16 cellular contexts compared by ENCODE assay signal in the genomic region with DNA sequence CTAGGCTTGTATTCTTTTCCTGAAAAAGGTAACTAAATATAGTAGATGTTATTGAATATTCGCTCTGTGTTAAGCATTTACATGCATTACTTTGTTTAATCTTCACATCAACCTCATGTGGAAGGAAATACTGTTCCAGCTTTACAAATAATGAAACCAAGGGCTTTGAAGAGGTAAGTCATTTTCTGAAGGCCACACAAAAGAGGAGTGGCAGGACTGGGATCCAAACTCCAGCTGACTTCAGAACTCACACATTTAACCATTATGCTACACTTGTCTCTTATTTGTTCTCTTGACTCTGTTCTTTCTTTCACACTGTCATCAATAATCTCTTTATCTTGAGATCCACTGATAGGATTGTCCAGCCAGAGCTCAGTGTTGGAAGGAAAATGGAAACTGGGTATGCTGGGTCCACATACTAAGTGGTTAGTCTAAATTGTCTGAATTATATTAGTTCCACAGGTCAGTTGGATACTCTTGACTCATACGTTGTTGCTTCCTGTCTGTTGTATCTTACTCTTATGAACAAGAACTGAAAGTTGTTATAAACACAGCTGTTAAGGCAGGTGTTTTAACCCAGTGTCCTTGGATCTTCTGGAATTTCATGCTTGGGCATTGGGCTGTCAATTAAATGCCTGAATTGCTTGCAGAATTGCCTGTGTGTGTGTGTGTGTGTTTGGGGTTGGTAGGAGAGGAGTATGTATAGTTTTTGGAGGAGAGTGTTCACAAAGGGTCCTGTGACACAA.
A peak's percentile ranks its signal among the peaks of the same experiment; 100 is the strongest.
DNase-seq lines count a peak whose midpoint lies in the region; ATAC-seq and TF ChIP-seq lines count a peak whose summit lies in the region.
"Had no signal": no experiment of that assay in that cellular context is flagged by ENCODE, and none has a peak within 500 bp of the region (broad histone marks: within the 10 kb centered on the region; RNA-seq: fewer than 3 reads in every experiment).

No MANE protein-coding gene starts in this region.

- POLR2A ChIA-PET in T-cell (lab: Charles Lee): no interaction called here

- peaks cover 9% of the 10 kb centered on the region for H3K27me3 Mint-ChIP-seq in HFFc6 (ENCODE audit: insufficient read depth)
- H3K27me3 Mint-ChIP-seq in T-cell: no peaks in the 10 kb centered on the region
- no peaks in the 10 kb centered on the region for H3K27me3 Mint-ChIP-seq in stimulated activated naive B cell treated with anti-CD40 and anti-IgM and Interleukin-4, amounts not matched to agents 10 μg/mL and 1 μg/mL and 100 μg/mL, for 72 hours
- H3K27me3 Mint-ChIP-seq: progenitor cell of endocrine pancreas had no signal

- DNase-seq in HFFc6 (no peak), T-cell (no peak), left colon (no peak), DMS114 treated with DMSO at 0.1 percent for 48 hours (lab: John Stamatoyannopoulos, UW; ENCODE audit: unreplicated experiment) (no peak)
- no peak for DNase-seq in stimulated activated naive B cell treated with anti-CD40 and anti-IgM and Interleukin-4, amounts not matched to agents 10 μg/mL and 1 μg/mL and 100 μg/mL, for 72 hours
- DNase-seq: activated CD8-positive, alpha-beta memory T cell treated with anti-CD3 and anti-CD28 coated beads for 24 hours; activated naive CD4-positive, alpha-beta T cell treated with Interleukin-2 at 50 U/mL for 16 hours; DMS 273 treated with DMSO at 0.1 percent for 48 hours; NCI-H510A treated with DMSO at 0.1 percent for 48 hours; SK-N-SH; stimulated activated CD4-positive, alpha-beta T cell treated with anti-CD3 and anti-CD28 coated beads, Interleukin-12 subunit alpha, Interleukin-12 subunit beta, amount 100 ng/mL, for 4 hours had no signal

- peak overlapping the region; percentile 2; the same call in 1 of the 2 replicates for H3K4me3 Mint-ChIP-seq in HFFc6
- no peak overlapping the region for H3K4me3 Mint-ChIP-seq in T-cell
- H3K4me3 Mint-ChIP-seq in stimulated activated naive B cell treated with anti-CD40 and anti-IgM and Interleukin-4, amounts not matched to agents 10 μg/mL and 1 μg/mL and 100 μg/mL, for 72 hours: no peak overlapping the region

- peak; percentile 60 for ATAC-seq in GM18502 (IDR thresholded peaks at IDR 0.05; ENCODE audit: poor library complexity, unreplicated experiment)
- ATAC-seq in T-cell (replicated peaks in 1 of 4): no peak
- ATAC-seq in left colon: peak; percentile 83
- no peak for ATAC-seq in stimulated activated naive B cell treated with anti-CD40 and anti-IgM and Interleukin-4, amounts not matched to agents 10 μg/mL and 1 μg/mL and 100 μg/mL, for 72 hours (replicated peaks)
- ATAC-seq in GM21360 (IDR thresholded peaks at IDR 0.05; ENCODE audit: unreplicated experiment): no peak
- ATAC-seq in SK-N-SH treated with all-trans-retinoic acid at 6 μM for 48 hours: no peak
- ATAC-seq: gastroesophageal sphincter had no signal

- peaks cover 70% of the 10 kb centered on the region for H3K36me3 Mint-ChIP-seq in HFFc6 (ENCODE audit: low read depth)
- H3K36me3 Mint-ChIP-seq in T-cell: peaks cover 43% of the 10 kb centered on the region
- H3K36me3 Mint-ChIP-seq in stimulated activated naive B cell treated with anti-CD40 and anti-IgM and Interleukin-4, amounts not matched to agents 10 μg/mL and 1 μg/mL and 100 μg/mL, for 72 hours: peaks cover 51 to 76% of the 10 kb centered on the region in 2 donors

- no peaks in the 10 kb centered on the region for H3K9me3 Mint-ChIP-seq in HFFc6
- H3K9me3 Mint-ChIP-seq in T-cell: peaks cover 4 to 6% (median 6%) of the 10 kb centered on the region in 3 donors
- H3K9me3 Mint-ChIP-seq in stimulated activated naive B cell treated with anti-CD40 and anti-IgM and Interleukin-4, amounts not matched to agents 10 μg/mL and 1 μg/mL and 100 μg/mL, for 72 hours: peaks cover 6 to 8% of the 10 kb centered on the region in 2 donors

- H3K27ac Mint-ChIP-seq in HFFc6 (peak overlapping the region; percentile 28), T-cell (peak overlapping the region; percentile 59 to 74)
- H3K27ac Mint-ChIP-seq in stimulated activated naive B cell treated with anti-CD40 and anti-IgM and Interleukin-4, amounts not matched to agents 10 μg/mL and 1 μg/mL and 100 μg/mL, for 72 hours: no peak overlapping the region
- H3K27ac Mint-ChIP-seq: progenitor cell of endocrine pancreas had no signal

- intact Hi-C loops in left colon (cut with DNase I, micrococcal nuclease): no loop called here

- TF ChIP-seq CTCF in HFFc6 (IDR thresholded peaks at IDR 0.05): no peak

- H3K4me1 Mint-ChIP-seq in HFFc6 (ENCODE audit: low read depth) (peaks cover 85% of the 10 kb centered on the region), T-cell (peaks cover 78 to 85% (median 83%) of the 10 kb centered on the region in 3 donors)
- peaks cover 21 to 41% of the 10 kb centered on the region in 2 donors for H3K4me1 Mint-ChIP-seq in stimulated activated naive B cell treated with anti-CD40 and anti-IgM and Interleukin-4, amounts not matched to agents 10 μg/mL and 1 μg/mL and 100 μg/mL, for 72 hours

- CTCF ChIA-PET in T-cell (lab: Charles Lee): interaction anchor here in 1 of 2 donors (1.4 kb wide), 1 partner anchor 13 kb away, joined by 4 read pairs; no protein-coding TSS in a partner anchor

TF ChIP-seq in SK-N-SH treated with all-trans-retinoic acid at 6 μM for 48 hours, 23 proteins besides CTCF, POLR2A, EP300 and RAD21 (continues in another document):
- TF ChIP-seq ZNF565 (CRISPR knock-in tag; conservative IDR thresholded peaks at IDR 0.05; ENCODE audit: low read depth): no peak
- no peak for TF ChIP-seq ZNF70 (CRISPR knock-in tag; IDR thresholded peaks at IDR 0.05)
- TF ChIP-seq, protein P1, sequence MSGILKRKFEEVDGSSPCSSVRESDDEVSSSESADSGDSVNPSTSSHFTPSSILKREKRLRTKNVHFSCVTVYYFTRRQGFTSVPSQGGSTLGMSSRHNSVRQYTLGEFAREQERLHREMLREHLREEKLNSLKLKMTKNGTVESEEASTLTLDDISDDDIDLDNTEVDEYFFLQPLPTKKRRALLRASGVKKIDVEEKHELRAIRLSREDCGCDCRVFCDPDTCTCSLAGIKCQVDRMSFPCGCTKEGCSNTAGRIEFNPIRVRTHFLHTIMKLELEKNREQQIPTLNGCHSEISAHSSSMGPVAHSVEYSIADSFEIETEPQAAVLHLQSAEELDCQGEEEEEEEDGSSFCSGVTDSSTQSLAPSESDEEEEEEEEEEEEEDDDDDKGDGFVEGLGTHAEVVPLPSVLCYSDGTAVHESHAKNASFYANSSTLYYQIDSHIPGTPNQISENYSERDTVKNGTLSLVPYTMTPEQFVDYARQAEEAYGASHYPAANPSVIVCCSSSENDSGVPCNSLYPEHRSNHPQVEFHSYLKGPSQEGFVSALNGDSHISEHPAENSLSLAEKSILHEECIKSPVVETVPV (CRISPR knock-in tag; IDR thresholded peaks at IDR 0.05): no peak
- TF ChIP-seq CSDC2 (CRISPR knock-in tag; IDR thresholded peaks at IDR 0.05): no peak
- TF ChIP-seq ISL1 (CRISPR knock-in tag; IDR thresholded peaks at IDR 0.05): no peak
- TF ChIP-seq ESRRG (CRISPR knock-in tag; IDR thresholded peaks at IDR 0.05): no peak
- TF ChIP-seq PPARA (CRISPR knock-in tag; IDR thresholded peaks at IDR 0.05; ENCODE audit: borderline replicate concordance): no peak
- TF ChIP-seq, protein P2, sequence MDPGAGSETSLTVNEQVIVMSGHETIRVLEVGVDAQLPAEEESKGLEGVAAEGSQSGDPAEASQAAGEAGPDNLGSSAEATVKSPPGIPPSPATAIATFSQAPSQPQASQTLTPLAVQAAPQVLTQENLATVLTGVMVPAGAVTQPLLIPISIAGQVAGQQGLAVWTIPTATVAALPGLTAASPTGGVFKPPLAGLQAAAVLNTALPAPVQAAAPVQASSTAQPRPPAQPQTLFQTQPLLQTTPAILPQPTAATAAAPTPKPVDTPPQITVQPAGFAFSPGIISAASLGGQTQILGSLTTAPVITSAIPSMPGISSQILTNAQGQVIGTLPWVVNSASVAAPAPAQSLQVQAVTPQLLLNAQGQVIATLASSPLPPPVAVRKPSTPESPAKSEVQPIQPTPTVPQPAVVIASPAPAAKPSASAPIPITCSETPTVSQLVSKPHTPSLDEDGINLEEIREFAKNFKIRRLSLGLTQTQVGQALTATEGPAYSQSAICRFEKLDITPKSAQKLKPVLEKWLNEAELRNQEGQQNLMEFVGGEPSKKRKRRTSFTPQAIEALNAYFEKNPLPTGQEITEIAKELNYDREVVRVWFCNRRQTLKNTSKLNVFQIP (CRISPR knock-in tag; IDR thresholded peaks at IDR 0.05; ENCODE audit: borderline replicate concordance, low read depth): no peak
- no peak for TF ChIP-seq ZFP3 (CRISPR knock-in tag; IDR thresholded peaks at IDR 0.05)
- no peak for TF ChIP-seq ZC3H10 (CRISPR knock-in tag; IDR thresholded peaks at IDR 0.05)
- no peak for TF ChIP-seq RARB (CRISPR knock-in tag; IDR thresholded peaks at IDR 0.05)
- no peak for TF ChIP-seq SNAI2 (CRISPR knock-in tag; IDR thresholded peaks at IDR 0.05)
- no peak for TF ChIP-seq ARNTL (CRISPR knock-in tag; IDR thresholded peaks at IDR 0.05; ENCODE audit: borderline replicate concordance, low read depth)
- no peak for TF ChIP-seq OSR1 (CRISPR knock-in tag; IDR thresholded peaks at IDR 0.05)
- no peak for TF ChIP-seq ZNF8 (CRISPR knock-in tag; IDR thresholded peaks at IDR 0.05)
- TF ChIP-seq, protein P3, sequence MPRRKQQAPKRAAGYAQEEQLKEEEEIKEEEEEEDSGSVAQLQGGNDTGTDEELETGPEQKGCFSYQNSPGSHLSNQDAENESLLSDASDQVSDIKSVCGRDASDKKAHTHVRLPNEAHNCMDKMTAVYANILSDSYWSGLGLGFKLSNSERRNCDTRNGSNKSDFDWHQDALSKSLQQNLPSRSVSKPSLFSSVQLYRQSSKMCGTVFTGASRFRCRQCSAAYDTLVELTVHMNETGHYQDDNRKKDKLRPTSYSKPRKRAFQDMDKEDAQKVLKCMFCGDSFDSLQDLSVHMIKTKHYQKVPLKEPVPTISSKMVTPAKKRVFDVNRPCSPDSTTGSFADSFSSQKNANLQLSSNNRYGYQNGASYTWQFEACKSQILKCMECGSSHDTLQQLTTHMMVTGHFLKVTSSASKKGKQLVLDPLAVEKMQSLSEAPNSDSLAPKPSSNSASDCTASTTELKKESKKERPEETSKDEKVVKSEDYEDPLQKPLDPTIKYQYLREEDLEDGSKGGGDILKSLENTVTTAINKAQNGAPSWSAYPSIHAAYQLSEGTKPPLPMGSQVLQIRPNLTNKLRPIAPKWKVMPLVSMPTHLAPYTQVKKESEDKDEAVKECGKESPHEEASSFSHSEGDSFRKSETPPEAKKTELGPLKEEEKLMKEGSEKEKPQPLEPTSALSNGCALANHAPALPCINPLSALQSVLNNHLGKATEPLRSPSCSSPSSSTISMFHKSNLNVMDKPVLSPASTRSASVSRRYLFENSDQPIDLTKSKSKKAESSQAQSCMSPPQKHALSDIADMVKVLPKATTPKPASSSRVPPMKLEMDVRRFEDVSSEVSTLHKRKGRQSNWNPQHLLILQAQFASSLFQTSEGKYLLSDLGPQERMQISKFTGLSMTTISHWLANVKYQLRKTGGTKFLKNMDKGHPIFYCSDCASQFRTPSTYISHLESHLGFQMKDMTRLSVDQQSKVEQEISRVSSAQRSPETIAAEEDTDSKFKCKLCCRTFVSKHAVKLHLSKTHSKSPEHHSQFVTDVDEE (CRISPR knock-in tag; IDR thresholded peaks at IDR 0.05): no peak

Comparison
In these comparisons a context has a peak if more than half of its experiments do, and no peak if none do; other contexts are left out.
1. ATAC-seq: peak in GM18502 (single experiment) and left colon (single experiment); none in T-cell (0 of 4), stimulated activated naive B cell treated with anti-CD40 and anti-IgM and Interleukin-4, amounts not matched to agents 10 μg/mL and 1 μg/mL and 100 μg/mL, for 72 hours (0 of 2), GM21360 (single experiment) and SK-N-SH treated with all-trans-retinoic acid at 6 μM for 48 hours (single experiment).